ENCODE assay signal across 8 cellular contexts in the genomic region with DNA sequence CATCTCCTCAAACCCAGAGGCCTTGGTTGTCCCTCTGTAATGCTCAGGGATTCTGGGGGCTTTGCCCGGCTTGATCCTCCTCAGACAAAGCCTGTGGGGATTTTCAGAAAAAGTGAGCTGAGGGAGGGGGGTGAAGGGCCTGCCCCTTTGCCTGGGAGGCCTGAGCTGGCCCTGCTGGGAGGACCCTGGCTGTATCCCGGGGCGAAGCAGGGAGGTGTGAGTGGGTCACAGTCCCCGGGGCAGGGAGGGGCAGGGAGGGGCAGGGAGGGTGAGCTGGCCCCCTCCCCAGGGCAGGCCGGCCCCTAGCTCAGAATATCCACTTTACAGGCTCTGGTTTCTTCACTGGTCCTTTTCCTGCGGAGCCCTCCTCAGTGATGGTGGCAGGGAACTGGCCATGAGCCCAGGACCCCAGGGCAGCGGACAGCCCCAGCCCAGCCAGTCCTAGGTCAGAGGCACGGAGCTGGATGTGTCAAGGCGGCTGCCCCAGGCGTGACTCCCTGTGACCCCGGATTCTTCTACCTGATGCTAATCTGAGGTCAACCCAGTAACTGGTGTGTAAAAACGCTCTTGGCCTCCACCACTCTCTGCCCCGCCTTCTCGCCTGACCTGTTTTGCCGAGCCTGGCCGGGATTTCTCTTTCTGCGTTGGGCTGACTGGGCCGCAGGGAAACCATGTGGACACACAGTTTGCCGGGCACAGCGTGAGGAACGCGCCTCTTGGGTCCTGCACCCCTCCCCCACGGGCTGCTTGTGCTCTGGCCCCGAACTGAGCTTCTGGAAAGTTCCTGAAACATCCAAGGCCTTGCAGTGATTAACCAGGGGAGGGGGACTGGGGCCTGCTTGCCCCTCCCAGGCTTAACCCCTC. TPM values are rescaled to one million over a fixed set of nuclear protein-coding genes. Genes with fewer than 3 reads are reported as not detected.
A peak's percentile ranks its signal among the peaks of the same experiment; 100 is the strongest.
DNase-seq lines count a peak whose midpoint lies in the region; ATAC-seq and TF ChIP-seq lines count a peak whose summit lies in the region.

No MANE protein-coding gene starts in this region.

- H3K4me1 ChIP-seq in A673 (ENCODE audit: insufficient read depth, low read length, poor library complexity, severe bottlenecking) (peaks cover 30% of the 10 kb centered on the region), OCI-LY1 (ENCODE audit: insufficient read depth, low read length, severe bottlenecking) (peaks cover 80% of the 10 kb centered on the region), esophagus squamous epithelium (peaks cover 59 to 91% (median 64%) of the 10 kb centered on the region in 3 donors)

- TF ChIP-seq POLR2A in esophagus squamous epithelium (IDR thresholded peaks at IDR 0.05), result peak in 1 of 4 donors; percentile 8

- H3K27me3 ChIP-seq in A673 (replicated peaks; ENCODE audit: insufficient read depth, low read depth, low read length, poor library complexity) (no peaks in the 10 kb centered on the region), OCI-LY1 (ENCODE audit: insufficient read depth, low read length) (no peaks in the 10 kb centered on the region), esophagus squamous epithelium (no peaks in the 10 kb centered on the region)

- no peak overlapping the region for H3K4me3 ChIP-seq in A673 (ENCODE audit: low read depth, low read length, poor library complexity, severe bottlenecking)
- no peak overlapping the region for H3K4me3 ChIP-seq in OCI-LY1 (ENCODE audit: low read depth, low read length, poor library complexity, severe bottlenecking)
- H3K4me3 ChIP-seq in esophagus squamous epithelium, result no peak overlapping the region

- ATAC-seq in naive B cell (ENCODE audit: low read depth in 2 of 2), result no peak
- no peak for ATAC-seq in HG03097 (IDR thresholded peaks at IDR 0.05; ENCODE audit: low FRiP score, unreplicated experiment)

- H3F3A ChIP-seq in OCI-LY1 (ENCODE audit: insufficient read depth, low read length), result no peaks in the 10 kb centered on the region

- H3K36me3 ChIP-seq in A673 (ENCODE audit: insufficient read depth, low read length, poor library complexity, severe bottlenecking) (no peaks in the 10 kb centered on the region), OCI-LY1 (ENCODE audit: insufficient read depth, low read length) (no peaks in the 10 kb centered on the region), esophagus squamous epithelium (no peaks in the 10 kb centered on the region)

- peak overlapping the region in 4 of 6 donors; percentile 19 to 94 (median 54) for H3K27ac Mint-ChIP-seq in naive B cell

- H3K27ac ChIP-seq in A673 (ENCODE audit: low read depth, low read length, poor library complexity, severe bottlenecking) (peak overlapping the region; percentile 30), OCI-LY1 (ENCODE audit: low read depth, low read length, poor library complexity, severe bottlenecking) (peak overlapping the region; percentile 64), esophagus squamous epithelium (peak overlapping the region; percentile 76 to 91 (median 86))

- no peaks in the 10 kb centered on the region for H3K9me3 Mint-ChIP-seq in naive B cell

- H2AFZ ChIP-seq in OCI-LY1 (ENCODE audit: low read length), result no peak overlapping the region

- H3K9me2 ChIP-seq in OCI-LY1 (ENCODE audit: low read depth, low read length), result no peaks in the 10 kb centered on the region

- H3K36me3 Mint-ChIP-seq in naive B cell, result no peaks in the 10 kb centered on the region

- H3K27me3 Mint-ChIP-seq in naive B cell, result no peaks in the 10 kb centered on the region

- BruUV-seq in A673 (replicated peaks; lab: Mats Ljungman, UMichigan), result no TSS peak

- H4K20me1 ChIP-seq in OCI-LY1 (ENCODE audit: insufficient read depth, low read length), result no peaks in the 10 kb centered on the region

- WGBS in esophagus squamous epithelium, 2 donors, result 5 to 30% methylated on average over 2 to 4 of the region's 24 CpGs

- H3K79me2 ChIP-seq in OCI-LY1 (ENCODE audit: insufficient read depth, low read length), result no peaks in the 10 kb centered on the region

- intact Hi-C loops in A673 (cut with micrococcal nuclease; ENCODE audit: unreplicated experiment), result no loop called here
- intact Hi-C loops in esophagus squamous epithelium (cut with DNase I), result no loop called here

- no peak overlapping the region; the same call in 1 of the 2 replicates for H3K9ac ChIP-seq in OCI-LY1 (ENCODE audit: low read length)

- H3K4me1 Mint-ChIP-seq in naive B cell, result peaks cover 8 to 33% (median 24%) of the 10 kb centered on the region in 3 donors

- CTCF ChIA-PET in A673 (lab: Charles Lee), result no interaction called here

- no peak for DNase-seq in A673 (ENCODE audit: low spot score)
- DNase-seq in esophagus squamous epithelium (lab: John Stamatoyannopoulos, UW), result no peak
- no peak for DNase-seq in naive B cell
- DNase-seq in NCI-H2107 (lab: John Stamatoyannopoulos, UW), result no peak
- no peak for DNase-seq in CD1c-positive myeloid dendritic cell (ENCODE audit: extremely low spot score)
- DNase-seq in NCI-H69 (lab: John Stamatoyannopoulos, UW), result no peak

- POLR2A ChIA-PET in A673 (lab: Charles Lee; ENCODE audit: low non-redundant PET), result no interaction called here

- H3K9me3 ChIP-seq in A673 (ENCODE audit: low read depth, low read length, poor library complexity, severe bottlenecking) (no peaks in the 10 kb centered on the region), OCI-LY1 (ENCODE audit: low read length) (no peaks in the 10 kb centered on the region), esophagus squamous epithelium (no peaks in the 10 kb centered on the region)

- TF ChIP-seq CTCF in A673 (conservative IDR thresholded peaks at IDR 0.05; ENCODE audit: low read depth, low read length) (no peak), OCI-LY1 (IDR thresholded peaks at IDR 0.05; ENCODE audit: low read length) (no peak), esophagus squamous epithelium (IDR thresholded peaks at IDR 0.05) (no peak)

- no peak overlapping the region for H3K4me2 ChIP-seq in OCI-LY1 (ENCODE audit: low read length)

- peak overlapping the region in 1 of 8 donors; percentile 30 for H3K4me3 Mint-ChIP-seq in naive B cell

RNA-seq across cellular contexts. Expression of a gene that starts 5.8 kb away (rescaled TPM):
- total RNA-seq in A673 (2021), result 591 and 676 TPM in 2 replicates
- 100 to 1,000 TPM in 2 of 4 donors, 10 to 100 TPM in 2; 72.8 to 302 (median 143) TPM for total RNA-seq in esophagus squamous epithelium
- polyA plus RNA-seq in naive B cell (ENCODE audit: low read depth in 6 of 6), result under 1 TPM in 5 of 6 donors, not detected in 1; 0.05 to 0.75 (median 0.50) TPM

RNA-seq across cellular contexts. Expression of a gene that starts 38.2 kb away (rescaled TPM):
- total RNA-seq in A673 (2021), result 139 and 143 TPM in 2 replicates
- 100 to 1,000 TPM in 3 of 4 donors, 10 to 100 TPM in 1; 53.3 to 125 (median 105) TPM for total RNA-seq in esophagus squamous epithelium
- polyA plus RNA-seq in naive B cell (ENCODE audit: low read depth in 6 of 6), result 10 to 100 TPM; 52.4 to 86.5 (median 68.2) TPM

RNA-seq across cellular contexts. Expression of a gene that starts 52.1 kb away (rescaled TPM):
- total RNA-seq in A673 (2021) (162 and 192 TPM in 2 replicates), esophagus squamous epithelium (10 to 100 TPM; 62.8 to 76.9 (median 69.5) TPM)
- polyA plus RNA-seq in naive B cell (ENCODE audit: low read depth in 6 of 6), result 100 to 1,000 TPM; 103 to 138 (median 109) TPM

RNA-seq across cellular contexts. Expression of a gene that starts 52.2 kb away (rescaled TPM):
- total RNA-seq in A673 (2021) (31.5 and 39.4 TPM in 2 replicates), esophagus squamous epithelium (10 to 100 TPM; 24.9 to 38.1 (median 31.2) TPM)
- 1 to 10 TPM; 2.6 to 7.6 (median 4.8) TPM for polyA plus RNA-seq in naive B cell (ENCODE audit: low read depth in 6 of 6)

Comparison
In these comparisons a context has a peak if more than half of its experiments do, and no peak if none do; other contexts are left out.
1. H3K27ac ChIP-seq: peak in every context shown above with its lines; median percentile 86 in esophagus squamous epithelium; 64 in OCI-LY1; 30 in A673.